In genomic region chr10:60139798-60140566, GRCh38 we compare ENCODE assay signal across 1 cellular context.
TF ChIP-seq lines count a peak whose summit lies in the region.

No MANE protein-coding gene starts in this region.

TF ChIP-seq in HEK293, 187 proteins besides CTCF, POLR2A, EP300 and RAD21 (continued from another document):
- TF ChIP-seq, protein P1, sequence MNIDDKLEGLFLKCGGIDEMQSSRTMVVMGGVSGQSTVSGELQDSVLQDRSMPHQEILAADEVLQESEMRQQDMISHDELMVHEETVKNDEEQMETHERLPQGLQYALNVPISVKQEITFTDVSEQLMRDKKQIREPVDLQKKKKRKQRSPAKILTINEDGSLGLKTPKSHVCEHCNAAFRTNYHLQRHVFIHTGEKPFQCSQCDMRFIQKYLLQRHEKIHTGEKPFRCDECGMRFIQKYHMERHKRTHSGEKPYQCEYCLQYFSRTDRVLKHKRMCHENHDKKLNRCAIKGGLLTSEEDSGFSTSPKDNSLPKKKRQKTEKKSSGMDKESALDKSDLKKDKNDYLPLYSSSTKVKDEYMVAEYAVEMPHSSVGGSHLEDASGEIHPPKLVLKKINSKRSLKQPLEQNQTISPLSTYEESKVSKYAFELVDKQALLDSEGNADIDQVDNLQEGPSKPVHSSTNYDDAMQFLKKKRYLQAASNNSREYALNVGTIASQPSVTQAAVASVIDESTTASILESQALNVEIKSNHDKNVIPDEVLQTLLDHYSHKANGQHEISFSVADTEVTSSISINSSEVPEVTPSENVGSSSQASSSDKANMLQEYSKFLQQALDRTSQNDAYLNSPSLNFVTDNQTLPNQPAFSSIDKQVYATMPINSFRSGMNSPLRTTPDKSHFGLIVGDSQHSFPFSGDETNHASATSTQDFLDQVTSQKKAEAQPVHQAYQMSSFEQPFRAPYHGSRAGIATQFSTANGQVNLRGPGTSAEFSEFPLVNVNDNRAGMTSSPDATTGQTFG (tag by site-specific recombination; IDR thresholded peaks at IDR 0.05; ENCODE audit: borderline replicate concordance) = no peak
- no peak for TF ChIP-seq ZNF830 (tag by site-specific recombination; IDR thresholded peaks at IDR 0.05; ENCODE audit: low read depth)
- TF ChIP-seq, protein P2, sequence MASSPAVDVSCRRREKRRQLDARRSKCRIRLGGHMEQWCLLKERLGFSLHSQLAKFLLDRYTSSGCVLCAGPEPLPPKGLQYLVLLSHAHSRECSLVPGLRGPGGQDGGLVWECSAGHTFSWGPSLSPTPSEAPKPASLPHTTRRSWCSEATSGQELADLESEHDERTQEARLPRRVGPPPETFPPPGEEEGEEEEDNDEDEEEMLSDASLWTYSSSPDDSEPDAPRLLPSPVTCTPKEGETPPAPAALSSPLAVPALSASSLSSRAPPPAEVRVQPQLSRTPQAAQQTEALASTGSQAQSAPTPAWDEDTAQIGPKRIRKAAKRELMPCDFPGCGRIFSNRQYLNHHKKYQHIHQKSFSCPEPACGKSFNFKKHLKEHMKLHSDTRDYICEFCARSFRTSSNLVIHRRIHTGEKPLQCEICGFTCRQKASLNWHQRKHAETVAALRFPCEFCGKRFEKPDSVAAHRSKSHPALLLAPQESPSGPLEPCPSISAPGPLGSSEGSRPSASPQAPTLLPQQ (tag by site-specific recombination; IDR thresholded peaks at IDR 0.05) = no peak
- no peak for TF ChIP-seq ZSCAN4 (tag by site-specific recombination; IDR thresholded peaks at IDR 0.05)
- TF ChIP-seq BCL6B (tag by site-specific recombination; IDR thresholded peaks at IDR 0.05) = peak; percentile 97
- TF ChIP-seq INSM2 (tag by site-specific recombination; IDR thresholded peaks at IDR 0.05) = 0 out of 2 replicates have a peak, but pooled peaks have one; percentile 60
- TF ChIP-seq, protein P3, sequence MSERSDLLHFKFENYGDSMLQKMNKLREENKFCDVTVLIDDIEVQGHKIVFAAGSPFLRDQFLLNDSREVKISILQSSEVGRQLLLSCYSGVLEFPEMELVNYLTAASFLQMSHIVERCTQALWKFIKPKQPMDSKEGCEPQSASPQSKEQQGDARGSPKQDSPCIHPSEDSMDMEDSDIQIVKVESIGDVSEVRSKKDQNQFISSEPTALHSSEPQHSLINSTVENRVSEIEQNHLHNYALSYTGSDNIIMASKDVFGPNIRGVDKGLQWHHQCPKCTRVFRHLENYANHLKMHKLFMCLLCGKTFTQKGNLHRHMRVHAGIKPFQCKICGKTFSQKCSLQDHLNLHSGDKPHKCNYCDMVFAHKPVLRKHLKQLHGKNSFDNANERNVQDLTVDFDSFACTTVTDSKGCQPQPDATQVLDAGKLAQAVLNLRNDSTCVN (tag by site-specific recombination; optimal IDR thresholded peaks at IDR 0.05) = no peak
- TF ChIP-seq ZNF266 (tag by site-specific recombination; IDR thresholded peaks at IDR 0.05; ENCODE audit: low read depth) = no peak
- peak; percentile 93 for TF ChIP-seq ZNF223 (tag by site-specific recombination; IDR thresholded peaks at IDR 0.05)
- TF ChIP-seq SP7 (tag by site-specific recombination; IDR thresholded peaks at IDR 0.05) = peak; percentile 79
- peak; percentile 74 for TF ChIP-seq ZNF660 (tag by site-specific recombination; IDR thresholded peaks at IDR 0.05)
- peak; percentile 54; the same call in 1 of the 2 replicates for TF ChIP-seq ZNF366 (tag by site-specific recombination; conservative IDR thresholded peaks at IDR 0.05)
